ENCODE assay signal across 1 cellular context in the genomic region with DNA sequence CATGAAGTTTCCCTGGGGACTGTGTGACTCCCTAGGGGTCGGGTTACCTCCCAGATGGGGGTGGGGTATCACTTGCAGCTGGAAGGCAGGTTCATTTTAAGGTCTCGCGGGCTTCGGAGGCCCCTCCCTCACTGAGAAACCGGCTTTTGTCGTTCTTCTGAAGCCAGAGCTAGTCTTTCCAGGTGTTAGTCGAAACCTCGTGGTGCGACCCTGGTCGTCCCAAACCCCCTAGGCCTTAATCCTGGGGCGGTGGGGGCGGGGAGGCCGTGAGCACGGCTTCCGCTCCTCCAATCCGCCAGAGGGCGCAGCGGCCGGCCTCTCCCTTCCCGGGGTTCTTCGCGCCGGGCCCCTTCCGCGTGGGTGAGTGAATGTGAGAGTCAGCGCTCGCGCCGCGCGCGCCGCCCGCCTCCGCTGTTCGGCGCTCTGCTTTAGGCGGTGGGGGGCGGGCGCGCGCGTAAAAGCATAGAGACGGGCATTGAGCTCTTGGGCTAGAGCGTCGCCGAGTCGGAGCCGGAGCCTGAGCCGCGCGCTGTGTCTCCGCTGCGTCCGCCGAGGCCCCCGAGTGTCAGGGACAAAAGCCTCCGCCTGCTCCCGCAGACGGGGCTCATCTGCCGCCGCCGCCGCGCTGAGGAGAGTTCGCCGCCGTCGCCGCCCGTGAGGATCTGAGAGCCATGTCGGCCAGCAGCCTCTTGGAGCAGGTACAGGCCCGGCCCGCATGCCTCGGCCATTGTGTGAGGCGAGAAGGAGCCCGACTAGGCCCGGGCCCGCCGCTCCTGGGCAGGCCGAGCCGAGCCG.
TF ChIP-seq lines count a peak whose summit lies in the region.

A gene (plus strand): TSS at position 491 of the 795 bp plus-strand sequence. CDS start 181 bp downstream, at position 672.

TF ChIP-seq in SK-N-SH treated with all-trans-retinoic acid at 6 μM for 48 hours, 23 proteins besides CTCF, POLR2A, EP300 and RAD21 (continued from another document):
- TF ChIP-seq ZC3H10 (CRISPR knock-in tag; IDR thresholded peaks at IDR 0.05) (no peak), GLIS3 (CRISPR knock-in tag; IDR thresholded peaks at IDR 0.05) (no peak), SNAI2 (CRISPR knock-in tag; IDR thresholded peaks at IDR 0.05) (no peak), ISL1 (CRISPR knock-in tag; IDR thresholded peaks at IDR 0.05) (no peak), PPARA (CRISPR knock-in tag; IDR thresholded peaks at IDR 0.05; ENCODE audit: borderline replicate concordance) (no peak), TOX (CRISPR knock-in tag; IDR thresholded peaks at IDR 0.05; ENCODE audit: borderline replicate concordance) (no peak)
TF ChIP-seq in SK-N-SH treated with all-trans-retinoic acid at 6 μM for 48 hours: peak in this region for 5.
